In the genomic region with DNA sequence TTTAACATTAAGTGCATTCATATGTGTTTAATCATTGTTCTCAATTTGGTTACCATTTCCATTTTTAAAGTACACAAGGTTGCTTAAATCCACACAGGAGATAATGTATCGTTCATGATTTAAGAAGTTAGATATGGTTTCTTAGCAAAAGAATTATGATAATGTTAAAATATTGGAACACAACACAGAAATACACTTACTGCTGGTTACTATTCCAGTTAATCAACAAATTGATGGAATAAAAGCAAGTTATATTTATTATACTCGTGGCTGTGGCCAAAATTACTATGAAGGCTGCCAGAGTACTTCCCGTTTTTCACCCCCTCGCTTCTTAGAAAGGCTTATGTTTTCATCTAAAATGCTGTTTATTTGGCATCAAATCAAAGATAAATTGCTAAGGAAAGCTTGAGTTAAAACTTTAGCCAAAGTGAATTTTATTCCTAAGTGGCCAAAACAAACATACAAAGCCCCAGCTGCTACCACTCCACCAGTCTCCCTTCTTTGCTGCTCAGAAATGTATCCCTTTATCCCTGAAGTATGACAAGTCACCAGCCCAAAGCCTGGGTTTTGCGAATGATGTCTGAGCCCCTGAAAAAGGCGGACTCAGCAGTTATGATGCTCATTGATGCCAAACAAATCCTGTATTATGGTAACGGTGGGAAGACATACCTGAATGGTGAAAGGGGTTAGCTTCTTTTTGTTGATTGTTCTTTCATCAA, we compare ENCODE assay signal across 1 cellular context.
TF ChIP-seq lines count a peak whose summit lies in the region.

No MANE protein-coding gene starts in this region.

TF ChIP-seq in IMR-90, 13 proteins besides CTCF, POLR2A, EP300 and RAD21:
- TF ChIP-seq MAFK (IDR thresholded peaks at IDR 0.05; ENCODE audit: low read depth, low read length) (peak; percentile 61; the same call in 1 of the 2 replicates), CHD1 (IDR thresholded peaks at IDR 0.05; ENCODE audit: low read depth, low read length) (no peak), ELK1 (IDR thresholded peaks at IDR 0.05; ENCODE audit: borderline replicate concordance, low read depth, low read length) (no peak), RCOR1 (IDR thresholded peaks at IDR 0.05; ENCODE audit: insufficient replicate concordance, low read length) (no peak)
